Comparison of ENCODE assay signal across 7 cellular contexts in the genomic region with DNA sequence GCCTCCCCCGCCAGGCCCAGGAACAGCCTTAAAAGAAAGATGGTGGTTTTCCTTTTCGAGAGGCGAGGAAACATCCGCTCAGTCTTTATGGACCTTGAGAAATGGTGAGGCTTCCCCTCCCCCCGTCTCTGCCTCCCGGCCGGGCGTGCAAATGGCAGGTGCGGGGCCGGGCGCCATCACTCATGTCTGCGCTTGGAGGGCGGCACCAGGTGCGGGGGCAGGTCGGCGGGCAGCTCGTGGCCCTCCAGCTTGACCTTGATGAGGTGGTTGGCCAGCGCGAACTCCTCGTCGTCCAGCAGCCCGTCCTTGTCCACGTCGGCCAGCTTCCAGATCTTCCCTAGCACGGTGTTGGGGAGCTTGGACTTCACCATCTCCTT. TPM values are rescaled to one million over a fixed set of nuclear protein-coding genes. Genes with fewer than 3 reads are reported as not detected.
DNase-seq lines count a peak whose midpoint lies in the region; ATAC-seq and TF ChIP-seq lines count a peak whose summit lies in the region.
"Had no signal": no experiment of that assay in that cellular context is flagged by ENCODE, and none has a peak within 500 bp of the region (broad histone marks: within the 10 kb centered on the region; RNA-seq: fewer than 3 reads in every experiment).

No MANE protein-coding gene starts in this region.

- no peaks in the 10 kb centered on the region for H3K9me3 ChIP-seq in HCT116 (ENCODE audit: control insufficient read depth in 1 of 2, insufficient read depth in 1 of 2, low read depth in 1 of 2, low read length in 2 of 2)
- no peaks in the 10 kb centered on the region for H3K9me3 ChIP-seq in neutrophil

- H3K9me3 Mint-ChIP-seq in activated naive CD8-positive, alpha-beta T cell treated with anti-CD3 and anti-CD28 coated beads, Interleukin-2, amount 10 ng/mL, durations not matched to agents 7 days and 5 days, result no peaks in the 10 kb centered on the region

- no peaks in the 10 kb centered on the region for H4K20me1 ChIP-seq in HCT116 (ENCODE audit: insufficient read depth)

- POLR2A ChIA-PET in HCT116 (lab: Charles Lee), result interaction anchor here (2.2 to 9.0 kb wide), 2 partner anchors 8 to 24 kb away, joined by 7 to 56 read pairs; a partner anchor contains a TSS
- POLR2A ChIA-PET in activated naive CD8-positive, alpha-beta T cell treated with anti-CD3 and anti-CD28 coated beads, Interleukin-2, amount 10 ng/mL, durations not matched to agents 7 days and 5 days (lab: Charles Lee), result interaction anchor here (3.8 to 27.4 kb wide), 3 partner anchors 9 to 30 kb away, joined by 21 to 782 read pairs (median 142); a partner anchor contains a TSS

- RAD21 ChIA-PET in HCT116 (lab: Charles Lee; ENCODE audit: low non-redundant PET in 1 of 2, low total read pairs in 2 of 2, uncharacterized antibody in 2 of 2, unreplicated experiment in 2 of 2), result no interaction called here

- H3K9me2 ChIP-seq in HCT116 (ENCODE audit: insufficient read depth), result no peaks in the 10 kb centered on the region

- BruUV-seq in HCT116 (replicated peaks; lab: Mats Ljungman, UMichigan), result no TSS peak

- H3K27ac Mint-ChIP-seq in activated naive CD8-positive, alpha-beta T cell treated with anti-CD3 and anti-CD28 coated beads, Interleukin-2, amount 10 ng/mL, durations not matched to agents 7 days and 5 days, result peak overlapping the region; percentile 72

- CTCF ChIA-PET in HCT116 (lab: Charles Lee), result interaction anchor here (1.3 kb wide), 1 partner anchor 263 kb away, joined by 4 read pairs; a partner anchor contains a TSS

- intact Hi-C loops in HCT116 (cut with micrococcal nuclease), result no loop called here

- H3K27me3 Mint-ChIP-seq in activated naive CD8-positive, alpha-beta T cell treated with anti-CD3 and anti-CD28 coated beads, Interleukin-2, amount 10 ng/mL, durations not matched to agents 7 days and 5 days, result no peaks in the 10 kb centered on the region

- peaks cover 80 to 99% of the 10 kb centered on the region in 2 experiments for H3K4me1 ChIP-seq in HCT116 (ENCODE audit: control insufficient read depth in 1 of 2, insufficient read depth in 2 of 2, low read length in 2 of 2)
- peaks cover 96 to 100% of the 10 kb centered on the region in 2 experiments for H3K4me1 ChIP-seq in neutrophil (ENCODE audit: control insufficient read depth in 1 of 2, insufficient read depth in 1 of 2, low read depth in 1 of 2, low read length in 1 of 2)

- in situ Hi-C loops in brain microvascular endothelial cell (cut with HindIII; ENCODE audit: low pct_ligation_motif_present, low sequenced_read_pairs), result no loop called here

- H3K27ac ChIP-seq in HCT116 (ENCODE audit: low read depth, low read length) (peak overlapping the region; percentile 99), neutrophil (peak overlapping the region; percentile 99), brain microvascular endothelial cell (no peak overlapping the region)
- H3K27ac ChIP-seq: VCaP had no signal

- peak overlapping the region; percentile 46 for H3K4me3 Mint-ChIP-seq in activated naive CD8-positive, alpha-beta T cell treated with anti-CD3 and anti-CD28 coated beads, Interleukin-2, amount 10 ng/mL, durations not matched to agents 7 days and 5 days

- no peak for TF ChIP-seq RAD21 in HCT116 (IDR thresholded peaks at IDR 0.05; ENCODE audit: low read depth)

- H3K79me2 ChIP-seq in HCT116 (ENCODE audit: insufficient read depth, low read length), result peaks cover 39% of the 10 kb centered on the region

- ATAC-seq in HCT116, result no peak
- ATAC-seq in activated naive CD8-positive, alpha-beta T cell treated with anti-CD3 and anti-CD28 coated beads, Interleukin-2, amount 10 ng/mL, durations not matched to agents 7 days and 5 days (ENCODE audit: low read depth), result no peak

- H3K4me3 ChIP-seq in HCT116 (replicated peaks in 1 of 2; ENCODE audit: low read depth in 1 of 2, low read length in 2 of 2), result peak overlapping the region in 1 of 2 experiments; percentile 50; a peak in 1 of 4 replicates
- peak overlapping the region; percentile 26 to 62 for H3K4me3 ChIP-seq in neutrophil (ENCODE audit: low read depth in 1 of 2, low read length in 1 of 2)
- no peak overlapping the region for H3K4me3 ChIP-seq in brain microvascular endothelial cell (ENCODE audit: low read depth, low read length)

- DNase-seq in HCT116 (ENCODE audit: low read depth, low spot score), result no peak
- no peak for DNase-seq in activated naive CD8-positive, alpha-beta T cell treated with anti-CD3 and anti-CD28 coated beads, Interleukin-2, amount 10 ng/mL, durations not matched to agents 7 days and 5 days
- no peak for DNase-seq in brain microvascular endothelial cell
- DNase-seq in dermis blood vessel endothelial cell, result no peak
- no peak for DNase-seq in NCI-H1092 (lab: John Stamatoyannopoulos, UW)

- H3K4me1 Mint-ChIP-seq in activated naive CD8-positive, alpha-beta T cell treated with anti-CD3 and anti-CD28 coated beads, Interleukin-2, amount 10 ng/mL, durations not matched to agents 7 days and 5 days, result peaks cover 75% of the 10 kb centered on the region

- TF ChIP-seq POLR2A in HCT116 (IDR thresholded peaks at IDR 0.05; ENCODE audit: borderline replicate concordance, extremely low read depth, insufficient read depth, insufficient read length), result no peak

- H3K27me3 ChIP-seq in HCT116 (ENCODE audit: insufficient read depth, low read length) (no peaks in the 10 kb centered on the region), neutrophil (no peaks in the 10 kb centered on the region), brain microvascular endothelial cell (replicated peaks) (no peaks in the 10 kb centered on the region)

- peak overlapping the region; percentile 82 for H3K4me2 ChIP-seq in HCT116 (ENCODE audit: low read length)

- peaks cover 3 to 28% of the 10 kb centered on the region in 2 experiments; a peak in 2 of 4 replicates for H3K36me3 ChIP-seq in HCT116 (ENCODE audit: control insufficient read depth in 1 of 2, insufficient read depth in 2 of 2, low read length in 2 of 2)
- H3K36me3 ChIP-seq in neutrophil, result peaks cover 76% of the 10 kb centered on the region
- H3K36me3 ChIP-seq in brain microvascular endothelial cell (replicated peaks), result peaks cover 33% of the 10 kb centered on the region

- no peak for TF ChIP-seq CTCF in HCT116 (IDR thresholded peaks at IDR 0.05 in 2 of 3, conservative IDR thresholded peaks at IDR 0.05 in 1 of 3; ENCODE audit: borderline replicate concordance in 1 of 3, insufficient read depth in 1 of 3, low read depth in 2 of 3, low read length in 2 of 3)
- no peak for TF ChIP-seq CTCF in neutrophil (IDR thresholded peaks at IDR 0.05)
- no peak for TF ChIP-seq CTCF in brain microvascular endothelial cell (IDR thresholded peaks at IDR 0.05; ENCODE audit: low read depth, low read length, missing control alignments)

- no peak overlapping the region for H2AFZ ChIP-seq in HCT116 (ENCODE audit: low read depth, low read length, poor library complexity, severe bottlenecking)

- H3K9ac ChIP-seq in HCT116 (ENCODE audit: low read length), result peak overlapping the region; percentile 65

- peaks cover 25% of the 10 kb centered on the region for H3K36me3 Mint-ChIP-seq in activated naive CD8-positive, alpha-beta T cell treated with anti-CD3 and anti-CD28 coated beads, Interleukin-2, amount 10 ng/mL, durations not matched to agents 7 days and 5 days

TF ChIP-seq in HCT116, 20 proteins besides CTCF, POLR2A, EP300 and RAD21:
- no peak for TF ChIP-seq EZH2 (IDR thresholded peaks at IDR 0.05)
- TF ChIP-seq, protein P1, sequence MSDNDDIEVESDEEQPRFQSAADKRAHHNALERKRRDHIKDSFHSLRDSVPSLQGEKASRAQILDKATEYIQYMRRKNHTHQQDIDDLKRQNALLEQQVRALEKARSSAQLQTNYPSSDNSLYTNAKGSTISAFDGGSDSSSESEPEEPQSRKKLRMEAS (IDR thresholded peaks at IDR 0.05), result no peak
- TF ChIP-seq TCF7L2 (IDR thresholded peaks at IDR 0.05; ENCODE audit: borderline replicate concordance, extremely low read depth, insufficient read depth, insufficient read length), result no peak
- TF ChIP-seq, protein P2, sequence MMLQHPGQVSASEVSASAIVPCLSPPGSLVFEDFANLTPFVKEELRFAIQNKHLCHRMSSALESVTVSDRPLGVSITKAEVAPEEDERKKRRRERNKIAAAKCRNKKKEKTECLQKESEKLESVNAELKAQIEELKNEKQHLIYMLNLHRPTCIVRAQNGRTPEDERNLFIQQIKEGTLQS (IDR thresholded peaks at IDR 0.05), result no peak
- no peak for TF ChIP-seq SP1 (IDR thresholded peaks at IDR 0.05; ENCODE audit: low read depth)
- no peak for TF ChIP-seq ELF1 (IDR thresholded peaks at IDR 0.05; ENCODE audit: borderline replicate concordance, low read depth)
- TF ChIP-seq EZH2phosphoT487 (IDR thresholded peaks at IDR 0.05; ENCODE audit: borderline replicate concordance), result no peak

RNA-seq across cellular contexts. Expression of a gene that starts 9.7 kb away (rescaled TPM):
- total RNA-seq in HCT116 (2021; ENCODE audit: unreplicated experiment) (30.1 TPM), dermis blood vessel endothelial cell (0.34 and 0.37 TPM in 2 replicates)
- 19.3 TPM in 2 replicates for polyA plus RNA-seq in HCT116 (2012)
- 1 to 10 TPM; 3.4 to 3.5 TPM for total RNA-seq in activated naive CD8-positive, alpha-beta T cell treated with anti-CD3 and anti-CD28 coated beads, Interleukin-2, amount 10 ng/mL, durations not matched to agents 7 days and 5 days

RNA-seq across cellular contexts. Expression of a gene that starts 24.3 kb away (rescaled TPM):
- 48.1 TPM for total RNA-seq in HCT116 (2021; ENCODE audit: unreplicated experiment)
- 43.5 and 70.0 TPM in 2 replicates for polyA plus RNA-seq in HCT116 (2012)
- total RNA-seq in activated naive CD8-positive, alpha-beta T cell treated with anti-CD3 and anti-CD28 coated beads, Interleukin-2, amount 10 ng/mL, durations not matched to agents 7 days and 5 days, result 100 to 1,000 TPM; 187 to 195 TPM
- 75.9 and 125 TPM in 2 replicates for total RNA-seq in dermis blood vessel endothelial cell

RNA-seq across cellular contexts. Expression of a gene that starts 43.8 kb away (rescaled TPM):
- total RNA-seq in HCT116 (2021; ENCODE audit: unreplicated experiment), result 62.1 TPM
- polyA plus RNA-seq in HCT116 (2012), result 46.8 and 54.0 TPM in 2 replicates
- 10 to 100 TPM; 37.4 to 39.0 TPM for total RNA-seq in activated naive CD8-positive, alpha-beta T cell treated with anti-CD3 and anti-CD28 coated beads, Interleukin-2, amount 10 ng/mL, durations not matched to agents 7 days and 5 days
- total RNA-seq in dermis blood vessel endothelial cell, result 20.1 and 38.7 TPM in 2 replicates

RNA-seq across cellular contexts. Expression of a gene that starts 51.1 kb away (rescaled TPM):
- 44.2 TPM for total RNA-seq in HCT116 (2021; ENCODE audit: unreplicated experiment)
- polyA plus RNA-seq in HCT116 (2012), result 37.5 and 38.1 TPM in 2 replicates
- 10 to 100 TPM; 92.0 to 96.2 TPM for total RNA-seq in activated naive CD8-positive, alpha-beta T cell treated with anti-CD3 and anti-CD28 coated beads, Interleukin-2, amount 10 ng/mL, durations not matched to agents 7 days and 5 days
- 46.1 and 93.6 TPM in 2 replicates for total RNA-seq in dermis blood vessel endothelial cell
